In the genomic region with DNA sequence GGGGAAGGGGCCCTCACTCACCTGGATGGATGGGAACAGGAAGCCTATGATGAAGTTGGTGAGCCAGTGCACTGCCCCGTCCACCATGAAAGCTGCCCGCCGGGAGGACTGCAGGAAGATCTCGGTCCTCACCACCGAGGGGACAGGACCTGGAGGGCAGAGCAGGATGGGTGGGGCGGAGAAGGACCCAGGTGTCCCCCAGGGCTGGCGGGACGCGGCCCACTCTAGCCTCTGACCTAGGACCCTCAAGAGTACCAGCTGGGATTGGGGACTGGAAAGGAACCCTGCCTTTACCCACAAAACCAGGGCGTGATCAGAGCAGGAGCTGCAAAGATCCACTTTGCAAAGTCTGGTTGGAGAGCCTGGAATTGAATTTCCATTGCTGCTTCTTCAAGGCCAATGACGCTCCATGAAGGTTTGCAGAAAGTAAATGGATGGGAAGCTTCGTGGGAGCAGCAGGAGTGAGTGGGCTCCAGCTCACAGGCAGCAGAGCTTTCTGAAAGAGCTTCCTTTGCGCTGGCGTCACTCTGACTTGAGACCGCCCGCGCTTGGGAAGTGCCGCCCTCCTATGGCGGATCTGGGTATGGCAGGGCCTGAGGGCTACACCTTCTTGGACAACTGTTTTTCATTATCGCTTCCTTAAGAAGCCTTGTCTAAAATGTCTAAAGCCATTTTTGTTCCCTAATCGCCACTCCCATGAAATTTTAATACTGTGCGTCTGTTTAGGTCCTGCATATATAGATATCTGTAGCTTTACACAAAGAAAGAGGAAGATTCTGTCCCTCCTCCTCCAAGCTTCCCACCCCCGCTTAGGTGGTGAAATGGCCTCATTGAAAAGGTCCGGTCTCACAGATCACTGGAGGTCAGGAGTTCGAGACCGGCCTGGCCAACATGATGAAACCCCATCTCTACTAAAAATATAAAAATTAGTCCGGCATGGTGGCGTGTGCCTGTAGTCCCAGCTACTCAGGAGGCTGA, we compare ENCODE assay signal across 8 cellular contexts. TPM values are rescaled to one million over a fixed set of nuclear protein-coding genes. Genes with fewer than 3 reads are reported as not detected.
DNase-seq lines count a peak whose midpoint lies in the region; TF ChIP-seq lines count a peak whose summit lies in the region.

No MANE protein-coding gene starts in this region.

- WGBS in lower leg skin, 2 donors: 60 to 69% methylated on average over 25 to 28 of the region's 28 CpGs

- in situ Hi-C loops in GM13977 (cut with MboI; ENCODE audit: low pct_unique_long_range_greater_than_20kb, low sequenced_read_pairs, unreplicated experiment): loop anchor here (5.0 kb wide), 1 partner anchor 97 kb away; no protein-coding TSS in a partner anchor

- intact Hi-C loops in activated CD4-positive, alpha-beta T cell treated with anti-CD3 and anti-CD28 coated beads, Interleukin-2, amount 10 ng/mL, durations not matched to agents 24 days and 14 days (cut with micrococcal nuclease): loop anchor here (1.0 to 2.0 kb wide), 3 partner anchors 16 to 148 kb away; no protein-coding TSS in a partner anchor
- intact Hi-C loops in lower leg skin (cut with DNase I; ENCODE audit: low total_unique reads): loop anchor here (10.0 kb wide), 1 partner anchor 100 kb away; no protein-coding TSS in a partner anchor

- H3K4me1 Mint-ChIP-seq in activated CD4-positive, alpha-beta T cell treated with anti-CD3 and anti-CD28 coated beads, Interleukin-2, amount 10 ng/mL, durations not matched to agents 24 days and 14 days: peaks cover 7% of the 10 kb centered on the region
- peaks cover 2% of the 10 kb centered on the region for H3K4me1 Mint-ChIP-seq in chondrocyte (ENCODE audit: low read depth)

- no peak for TF ChIP-seq POLR2A in lower leg skin (IDR thresholded peaks at IDR 0.05)

- H3K4me3 ChIP-seq in AG04449 (ENCODE audit: low read depth, low read length) (no peak overlapping the region), lower leg skin (ENCODE audit: low read depth, poor library complexity, severe bottlenecking) (no peak overlapping the region)

- no peaks in the 10 kb centered on the region for H3K9me3 Mint-ChIP-seq in activated CD4-positive, alpha-beta T cell treated with anti-CD3 and anti-CD28 coated beads, Interleukin-2, amount 10 ng/mL, durations not matched to agents 24 days and 14 days
- H3K9me3 Mint-ChIP-seq in chondrocyte (ENCODE audit: low read depth): no peaks in the 10 kb centered on the region

- peaks cover 2% of the 10 kb centered on the region for H3K27me3 Mint-ChIP-seq in activated CD4-positive, alpha-beta T cell treated with anti-CD3 and anti-CD28 coated beads, Interleukin-2, amount 10 ng/mL, durations not matched to agents 24 days and 14 days
- peaks cover 4% of the 10 kb centered on the region for H3K27me3 Mint-ChIP-seq in chondrocyte (ENCODE audit: low read depth)

- CTCF ChIA-PET in AG04449 (lab: Yijun Ruan, JAX): interaction anchor here (0.5 to 13.0 kb wide), 73 partner anchors 8 to 539 kb away, joined by 3 to 189 read pairs (median 5); a partner anchor contains a TSS

- no peaks in the 10 kb centered on the region for H3K36me3 Mint-ChIP-seq in activated CD4-positive, alpha-beta T cell treated with anti-CD3 and anti-CD28 coated beads, Interleukin-2, amount 10 ng/mL, durations not matched to agents 24 days and 14 days (ENCODE audit: low read depth)
- H3K36me3 Mint-ChIP-seq in chondrocyte (ENCODE audit: low read depth): no peaks in the 10 kb centered on the region

- DNase-seq in AG04449 (ENCODE audit: low read depth, low spot score) (peak; percentile 29), GM13977 (ENCODE audit: low spot score) (peak; percentile 91), NCI-H446 (lab: John Stamatoyannopoulos, UW) (peak; percentile 63 to 84), chondrocyte (ENCODE audit: low spot score) (no peak), lower leg skin (ENCODE audit: low spot score in 2 of 2) (peak; percentile 52 to 94), DMS79 treated with DMSO at 0.1 percent for 48 hours (lab: John Stamatoyannopoulos, UW) (no peak)
- DNase-seq in activated CD4-positive, alpha-beta T cell treated with anti-CD3 and anti-CD28 coated beads, Interleukin-2, amount 10 ng/mL, durations not matched to agents 24 days and 14 days: peak; percentile 97
- DNase-seq in stimulated activated CD4-positive, alpha-beta T cell treated with anti-CD3 and anti-CD28 coated beads, TNF-alpha, amount 100 ng/mL, for 24 hours (ENCODE audit: low read depth in 3 of 3): peak; percentile 61 to 83 (median 73)

- no peak overlapping the region for H3K4me3 Mint-ChIP-seq in activated CD4-positive, alpha-beta T cell treated with anti-CD3 and anti-CD28 coated beads, Interleukin-2, amount 10 ng/mL, durations not matched to agents 24 days and 14 days
- no peak overlapping the region for H3K4me3 Mint-ChIP-seq in chondrocyte (ENCODE audit: unreplicated experiment)

- H3K27ac Mint-ChIP-seq in activated CD4-positive, alpha-beta T cell treated with anti-CD3 and anti-CD28 coated beads, Interleukin-2, amount 10 ng/mL, durations not matched to agents 24 days and 14 days: no peak overlapping the region
- H3K27ac Mint-ChIP-seq in chondrocyte (ENCODE audit: unreplicated experiment): no peak overlapping the region

- TF ChIP-seq CTCF in AG04449 (IDR thresholded peaks at IDR 0.05; ENCODE audit: insufficient read depth, low read length, missing control alignments): peak; percentile 97
- TF ChIP-seq CTCF in GM13977 (IDR thresholded peaks at IDR 0.05; ENCODE audit: extremely low read depth, insufficient read depth, missing control alignments): peak; percentile 90
- TF ChIP-seq CTCF in chondrocyte (IDR thresholded peaks at IDR 0.05): peak; percentile 92
- peak in 1 of 3 donors; percentile 33 for TF ChIP-seq CTCF in lower leg skin (IDR thresholded peaks at IDR 0.05)

- POLR2A ChIA-PET in AG04449 (lab: Yijun Ruan, JAX): no interaction called here

RNA-seq across cellular contexts. Expression of a gene that starts 21.2 kb away (rescaled TPM):
- not detected in 2 replicates for total RNA-seq in activated CD4-positive, alpha-beta T cell treated with anti-CD3 and anti-CD28 coated beads, Interleukin-2, amount 10 ng/mL, durations not matched to agents 24 days and 14 days
- total RNA-seq in chondrocyte (not detected in 3 replicates), lower leg skin (not detected)

RNA-seq across cellular contexts. Expression of a gene that starts 59.4 kb away (rescaled TPM):
- total RNA-seq in activated CD4-positive, alpha-beta T cell treated with anti-CD3 and anti-CD28 coated beads, Interleukin-2, amount 10 ng/mL, durations not matched to agents 24 days and 14 days: 1.0 and 1.3 TPM in 2 replicates
- total RNA-seq in chondrocyte: not detected in 3 replicates
- total RNA-seq in lower leg skin: 10 to 100 TPM; 17.4 to 38.0 (median 26.6) TPM

Comparison
In these comparisons a context has a peak if more than half of its experiments do, and no peak if none do; other contexts are left out.
1. DNase-seq: peak in AG04449 (single experiment), GM13977 (single experiment), NCI-H446 (2 of 2), activated CD4-positive, alpha-beta T cell treated with anti-CD3 and anti-CD28 coated beads, Interleukin-2, amount 10 ng/mL, durations not matched to agents 24 days and 14 days (single experiment), lower leg skin (2 of 2) and stimulated activated CD4-positive, alpha-beta T cell treated with anti-CD3 and anti-CD28 coated beads, TNF-alpha, amount 100 ng/mL, for 24 hours (3 of 3); none in chondrocyte (single experiment) and DMS79 treated with DMSO at 0.1 percent for 48 hours (single experiment).